ENCODE assay signal across 33 cellular contexts in genomic region chr18:5478261-5478660, GRCh38.
"Had no signal": no experiment of that assay in that cellular context is flagged by ENCODE, and none has a peak within 500 bp of the region (broad histone marks: within the 10 kb centered on the region; RNA-seq: fewer than 3 reads in every experiment).

No MANE protein-coding gene starts in this region.

- H3K27me3 Mint-ChIP-seq: brain had no signal

- H3K9me3 Mint-ChIP-seq: activated T-helper 1 cell treated with anti-CD3 and anti-CD28 coated beads, Interleukin-12 subunit alpha, Interleukin-12 subunit beta, Interleukin-2, Interleukin-4 antibody, amounts not matched to agents 30 ng/mL and 10 ng/mL and 1 ng/mL, durations not matched to agents 14 hours and 24 hours and 36 hours had no signal

- H2AFZ ChIP-seq: hepatocyte had no signal

- H3K79me2 ChIP-seq: hepatocyte had no signal

- H3K27me3 ChIP-seq: adrenal gland, gastroesophageal sphincter, hepatocyte, neutrophil, upper lobe of left lung, vagina had no signal

- ATAC-seq: activated CD4-positive, CD25-positive, alpha-beta regulatory T cell treated with anti-CD3 and anti-CD28 coated beads, Interleukin-2, amount 50 U/mL, for 24 hours; gastroesophageal sphincter; left colon; stimulated activated memory B cell treated with anti-CD40 and anti-IgM and Interleukin-4, amounts not matched to agents 10 μg/mL and 1 μg/mL and 100 μg/mL, for 72 hours; stimulated activated naive CD8-positive, alpha-beta T cell treated with anti-CD3 and anti-CD28 coated beads, Interleukin-15, amount 100 ng/mL, for 72 hours had no signal

- H3K4me1 Mint-ChIP-seq: activated naive CD8-positive, alpha-beta T cell treated with anti-CD3 and anti-CD28 coated beads for 36 hours; naive B cell; stimulated activated naive CD8-positive, alpha-beta T cell treated with anti-CD3 and anti-CD28 coated beads, Interleukin-15, amount 100 ng/mL, for 72 hours had no signal

- H3K4me3 Mint-ChIP-seq: activated naive CD4-positive, alpha-beta T cell treated with anti-CD3 and anti-CD28 coated beads for 36 hours; activated naive CD8-positive, alpha-beta T cell treated with anti-CD3 and anti-CD28 coated beads for 36 hours; activated T-helper 1 cell treated with anti-CD3 and anti-CD28 coated beads, Interleukin-12 subunit alpha, Interleukin-12 subunit beta, Interleukin-2, Interleukin-4 antibody, amounts not matched to agents 30 ng/mL and 10 ng/mL and 1 ng/mL, durations not matched to agents 14 hours and 24 hours and 36 hours; brain; naive B cell; nephron progenitor cell; stimulated activated memory B cell treated with anti-CD40 and anti-IgM and Interleukin-4, amounts not matched to agents 10 μg/mL and 1 μg/mL and 100 μg/mL, for 72 hours; stimulated activated naive CD8-positive, alpha-beta T cell treated with anti-CD3 and anti-CD28 coated beads, Interleukin-15, amount 100 ng/mL, for 72 hours had no signal

- H3K4me3 ChIP-seq: adrenal gland, gastroesophageal sphincter, hepatocyte, prostate gland, smooth muscle cell, upper lobe of left lung, vagina had no signal

- H3K36me3 ChIP-seq: adrenal gland, gastroesophageal sphincter, neutrophil, prostate gland, upper lobe of left lung, vagina had no signal

- H3K36me3 Mint-ChIP-seq: naive B cell had no signal

- H3K27ac Mint-ChIP-seq: activated naive CD4-positive, alpha-beta T cell treated with anti-CD3 and anti-CD28 coated beads for 36 hours; activated naive CD8-positive, alpha-beta T cell treated with anti-CD3 and anti-CD28 coated beads for 36 hours; activated T-helper 1 cell treated with anti-CD3 and anti-CD28 coated beads, Interleukin-12 subunit alpha, Interleukin-12 subunit beta, Interleukin-2, Interleukin-4 antibody, amounts not matched to agents 30 ng/mL and 10 ng/mL and 1 ng/mL, durations not matched to agents 14 hours and 24 hours and 36 hours; naive B cell; nephron progenitor cell; stimulated activated memory B cell treated with anti-CD40 and anti-IgM and Interleukin-4, amounts not matched to agents 10 μg/mL and 1 μg/mL and 100 μg/mL, for 72 hours; stimulated activated naive CD8-positive, alpha-beta T cell treated with anti-CD3 and anti-CD28 coated beads, Interleukin-15, amount 100 ng/mL, for 72 hours had no signal

- H3K4me2 ChIP-seq: hepatocyte, smooth muscle cell had no signal

- H3K4me1 ChIP-seq: prostate gland, upper lobe of left lung, vagina had no signal

- DNase-seq: activated CD4-positive, alpha-beta T cell treated with anti-CD3 and anti-CD28 coated beads for 48 hours; activated CD4-positive, alpha-beta T cell treated with anti-CD3 and anti-CD28 coated beads, Interleukin-2, amount 50 U/mL, for 48 hours; activated CD8-positive, alpha-beta memory T cell treated with anti-CD3 and anti-CD28 coated beads, Interleukin-2, amount 50 U/mL, for 4 hours; activated effector memory CD4-positive, alpha-beta T cell treated with anti-CD3 and anti-CD28 coated beads, Interleukin-2, amount 50 U/mL, for 16 hours; activated naive CD4-positive, alpha-beta T cell treated with anti-CD3 and anti-CD28 coated beads for 36 hours; activated naive CD8-positive, alpha-beta T cell treated with anti-CD3 and anti-CD28 coated beads for 36 hours; activated T-cell treated with anti-CD3 and anti-CD28 coated beads, Interleukin-2, amount 50 U/mL, for 1 hour; adrenal gland; aorta; caudate nucleus; kidney; left colon; mammary epithelial cell; naive B cell; nephron progenitor cell; retina; stimulated activated CD4-positive, alpha-beta T cell treated with anti-CD3 and anti-CD28 coated beads, Interleukin-1b, Interleukin-23, amount 100 ng/mL, for 48 hours; stimulated activated CD4-positive, alpha-beta T cell treated with anti-CD3 and anti-CD28 coated beads, Interleukin-4, amount 100 ng/mL, for 4 hours; stimulated activated CD8-positive, alpha-beta memory T cell treated with anti-CD3 and anti-CD28 coated beads, Interleukin-4, amount 100 ng/mL, for 48 hours; stimulated activated naive CD8-positive, alpha-beta T cell treated with anti-CD3 and anti-CD28 coated beads, Interleukin-15, amount 100 ng/mL, for 72 hours; substantia nigra; upper lobe of left lung had no signal

- H3K27ac ChIP-seq: adrenal gland, gastroesophageal sphincter, hepatocyte, neutrophil, prostate gland, upper lobe of left lung, vagina, VCaP had no signal

- H3K9me3 ChIP-seq: adrenal gland, gastroesophageal sphincter, neutrophil, prostate gland, upper lobe of left lung, vagina had no signal
